Comparison of ENCODE assay signal across 8 cellular contexts in genomic region chr1:1890506-1891348, GRCh38. TPM values are rescaled to one million over a fixed set of nuclear protein-coding genes. Genes with fewer than 3 reads are reported as not detected.
DNase-seq lines count a peak whose midpoint lies in the region; ATAC-seq, FAIRE-seq and TF ChIP-seq lines count a peak whose summit lies in the region.

GNB1 (minus strand) TSS chr1:1891087; CDS start chr1:1825453, 65,634 bp downstream.

- H3K4me1 Mint-ChIP-seq in GM23338 = peaks cover 47% of the 10 kb centered on the region

- peak within 1 kb of the TSS; percentile 70 for H3K4me3 ChIP-seq in GM23338
- peak within 1 kb of the TSS; percentile 74 to 86 for H3K4me3 ChIP-seq in neutrophil (ENCODE audit: low read depth in 1 of 2, low read length in 1 of 2)
- peak within 1 kb of the TSS; percentile 73 to 89 (median 82) for H3K4me3 ChIP-seq in subcutaneous abdominal adipose tissue (ENCODE audit: low read depth in 1 of 5, low read length in 5 of 5)

- H3K4me1 ChIP-seq in GM23338 (ENCODE audit: insufficient read depth) (peaks cover 34% of the 10 kb centered on the region), neutrophil (ENCODE audit: control insufficient read depth in 1 of 2, insufficient read depth in 1 of 2, low read depth in 1 of 2, low read length in 1 of 2) (peaks cover 39 to 43% of the 10 kb centered on the region in 2 experiments), subcutaneous abdominal adipose tissue (ENCODE audit: control insufficient read depth in 5 of 5, insufficient read depth in 5 of 5, low read length in 5 of 5) (peaks cover 5 to 60% (median 52%) of the 10 kb centered on the region in 5 donors)

- peak within 1 kb of the TSS; percentile 83 for H3K4me3 Mint-ChIP-seq in GM23338

- H3K9me3 Mint-ChIP-seq in GM23338 = no peaks in the 10 kb centered on the region; the same call in 2 of the 3 replicates

- H4K20me1 ChIP-seq in GM23338 (replicated peaks; ENCODE audit: insufficient read depth) = peaks cover 36% of the 10 kb centered on the region

- no peaks in the 10 kb centered on the region for H3K9me3 ChIP-seq in neutrophil
- no peaks in the 10 kb centered on the region for H3K9me3 ChIP-seq in subcutaneous abdominal adipose tissue (ENCODE audit: control insufficient read depth in 5 of 5, low read length in 5 of 5)

- H3F3A ChIP-seq in GM23338 (replicated peaks; ENCODE audit: low read depth) = peaks cover 15% of the 10 kb centered on the region

- H3K27ac ChIP-seq in GM23338 (ENCODE audit: low read depth) (peak within 1 kb of the TSS; percentile 90), neutrophil (peak within 1 kb of the TSS; percentile 98), subcutaneous abdominal adipose tissue (ENCODE audit: low read depth, low read length) (peak within 1 kb of the TSS; percentile 86)

- peaks cover 11% of the 10 kb centered on the region for H3K27me3 Mint-ChIP-seq in GM23338 (ENCODE audit: insufficient read depth, low read depth, poor library complexity)

- peaks cover 54% of the 10 kb centered on the region for H3K79me2 ChIP-seq in GM23338 (replicated peaks; ENCODE audit: insufficient read depth)

- H3K9ac ChIP-seq in subcutaneous abdominal adipose tissue (ENCODE audit: low read length in 5 of 5) = peak within 1 kb of the TSS in 4 of 5 donors; percentile 89 to 98 (median 94)

- H3K36me3 ChIP-seq in GM23338 (ENCODE audit: insufficient read depth) = no peaks in the 10 kb centered on the region
- no peaks in the 10 kb centered on the region for H3K36me3 ChIP-seq in neutrophil
- H3K36me3 ChIP-seq in subcutaneous abdominal adipose tissue (ENCODE audit: control insufficient read depth in 5 of 5, insufficient read depth in 5 of 5, low read length in 5 of 5) = no peaks in the 10 kb centered on the region

- peaks cover 14% of the 10 kb centered on the region for H3K36me3 Mint-ChIP-seq in GM23338 (ENCODE audit: low read depth)

- TF ChIP-seq CTCF in GM23338 (conservative IDR thresholded peaks at IDR 0.05; ENCODE audit: low read depth in 2 of 2) (no peak), neutrophil (IDR thresholded peaks at IDR 0.05) (no peak)

- peak; percentile 55 for ATAC-seq in GM23338

- peak; percentile 89 for DNase-seq in EL
- DNase-seq in GM23338 (ENCODE audit: low spot score) = peak; percentile 87
- DNase-seq in LoVo (ENCODE audit: low spot score) = peak; percentile 90
- DNase-seq in SK-N-DZ (ENCODE audit: low spot score) = peak; percentile 81
- DNase-seq in activated naive CD4-positive, alpha-beta T cell treated with Interleukin-2 at 50 U/mL for 16 hours = peak; percentile 88
- DNase-seq in frontal cortex (ENCODE audit: low spot score in 2 of 2) = peak; percentile 98 to 99

- no peak for FAIRE-seq in frontal cortex (lab: Jason Lieb, UNC)

- H2AFZ ChIP-seq in GM23338 = no peak within 1 kb of the TSS

- no peaks in the 10 kb centered on the region for H3K9me2 ChIP-seq in GM23338 (ENCODE audit: insufficient read depth)

- H3K27me3 ChIP-seq in GM23338 (ENCODE audit: insufficient read depth) (no peaks in the 10 kb centered on the region), neutrophil (peaks cover 20% of the 10 kb centered on the region), subcutaneous abdominal adipose tissue (ENCODE audit: control insufficient read depth in 5 of 5, insufficient read depth in 4 of 5, low read length in 5 of 5) (peaks cover 0 to 6% (median 3%) of the 10 kb centered on the region in 5 donors)

- no peak within 1 kb of the TSS for H3K27ac Mint-ChIP-seq in GM23338

- H3K4me2 ChIP-seq in GM23338 = peak within 1 kb of the TSS; percentile 86

TF ChIP-seq in GM23338, 12 proteins besides CTCF, POLR2A, EP300 and RAD21 (continues in another document):
- peak; percentile 93 for TF ChIP-seq CREB1 (CRISPR knock-in tag; IDR thresholded peaks at IDR 0.05; ENCODE audit: low read depth)
- no peak for TF ChIP-seq ZNF114 (CRISPR knock-in tag; IDR thresholded peaks at IDR 0.05)
- peak; percentile 37; the same call in 1 of the 2 replicates for TF ChIP-seq POLR2AphosphoS5 (IDR thresholded peaks at IDR 0.05; ENCODE audit: low read depth)
- no peak for TF ChIP-seq EZH2 (IDR thresholded peaks at IDR 0.05; ENCODE audit: low read depth, unreplicated experiment)
- no peak for TF ChIP-seq NANOG (IDR thresholded peaks at IDR 0.05; ENCODE audit: borderline replicate concordance)
- no peak for TF ChIP-seq STAT1 (IDR thresholded peaks at IDR 0.05; ENCODE audit: unreplicated experiment)
- TF ChIP-seq ETS1 (IDR thresholded peaks at IDR 0.05) = no peak
- no peak for TF ChIP-seq ZNF462 (CRISPR knock-in tag; IDR thresholded peaks at IDR 0.05)

RNA-seq across cellular contexts. Expression of gene GNB1, which starts in this region (rescaled TPM):
- total RNA-seq in GM23338 (2014; rRNA removed; shearing (Covaris generic)) = 138 and 147 TPM in 2 replicates
- polyA plus RNA-seq in GM23338 (2016; fragmentation: Nextera tagmentation; extraction: Ambion mirVana) = 65.4 and 78.6 TPM in 2 replicates
- 117 and 120 TPM in 2 replicates for polyA plus RNA-seq in SK-N-DZ (2014; cell fraction: cytosol; rRNA removed)
- 56.2 and 81.2 TPM in 2 replicates for polyA plus RNA-seq in SK-N-DZ (2014; cell fraction: nucleus; rRNA removed)
- 154 TPM for total RNA-seq in frontal cortex

Comparison
In these comparisons a context has a peak if more than half of its experiments do, and no peak if none do; other contexts are left out.
1. Peak in every context shown above with its lines: DNase-seq, ATAC-seq, H3K4me3 ChIP-seq and H3K27ac ChIP-seq.